In genomic region chr1:24443241-24443656, GRCh38 we compare ENCODE assay signal across 1 cellular context.
TF ChIP-seq lines count a peak whose summit lies in the region.

No MANE protein-coding gene starts in this region.

TF ChIP-seq in K562, 482 proteins besides CTCF, POLR2A, EP300 and RAD21:
- TF ChIP-seq ZNF23 (CRISPR knock-in tag; IDR thresholded peaks at IDR 0.05), result 0 out of 2 replicates have a peak, but pooled peaks have one; percentile 37
- TF ChIP-seq PBX2 (CRISPR knock-in tag; IDR thresholded peaks at IDR 0.05; ENCODE audit: low read depth), result no peak
- TF ChIP-seq PBX2 (tag; conservative IDR thresholded peaks at IDR 0.05; ENCODE audit: low read depth), result peak; percentile 49
- TF ChIP-seq ZNF77 (CRISPR knock-in tag; IDR thresholded peaks at IDR 0.05), result no peak
- TF ChIP-seq, protein P1, sequence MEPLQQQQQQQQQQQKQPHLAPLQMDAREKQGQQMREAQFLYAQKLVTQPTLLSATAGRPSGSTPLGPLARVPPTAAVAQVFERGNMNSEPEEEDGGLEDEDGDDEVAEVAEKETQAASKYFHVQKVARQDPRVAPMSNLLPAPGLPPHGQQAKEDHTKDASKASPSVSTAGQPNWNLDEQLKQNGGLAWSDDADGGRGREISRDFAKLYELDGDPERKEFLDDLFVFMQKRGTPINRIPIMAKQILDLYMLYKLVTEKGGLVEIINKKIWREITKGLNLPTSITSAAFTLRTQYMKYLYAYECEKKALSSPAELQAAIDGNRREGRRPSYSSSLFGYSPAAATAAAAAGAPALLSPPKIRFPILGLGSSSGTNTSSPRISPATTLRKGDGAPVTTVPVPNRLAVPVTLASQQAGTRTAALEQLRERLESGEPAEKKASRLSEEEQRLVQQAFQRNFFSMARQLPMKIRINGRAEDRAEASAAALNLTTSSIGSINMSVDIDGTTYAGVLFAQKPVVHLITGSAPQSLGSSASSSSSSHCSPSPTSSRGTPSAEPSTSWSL (CRISPR knock-in tag; IDR thresholded peaks at IDR 0.05; ENCODE audit: borderline replicate concordance), result no peak
- TF ChIP-seq MAFK (IDR thresholded peaks at IDR 0.05; ENCODE audit: low read length), result no peak
- TF ChIP-seq MLLT1 (IDR thresholded peaks at IDR 0.05), result peak in 1 of 2 experiments; percentile 64; a peak in 1 of 4 replicates
- TF ChIP-seq MEIS2 (IDR thresholded peaks at IDR 0.05; ENCODE audit: partially characterized antibody), result peak; percentile 14
- no peak for TF ChIP-seq ZBTB8A (IDR thresholded peaks at IDR 0.05; ENCODE audit: partially characterized antibody)
- no peak for TF ChIP-seq MCM2 (IDR thresholded peaks at IDR 0.05; ENCODE audit: low read depth)
- peak; percentile 32; the same call in 1 of the 2 replicates for TF ChIP-seq ZBTB17 (CRISPR knock-in tag; IDR thresholded peaks at IDR 0.05)
